Comparison of ENCODE assay signal across 14 cellular contexts in the genomic region with DNA sequence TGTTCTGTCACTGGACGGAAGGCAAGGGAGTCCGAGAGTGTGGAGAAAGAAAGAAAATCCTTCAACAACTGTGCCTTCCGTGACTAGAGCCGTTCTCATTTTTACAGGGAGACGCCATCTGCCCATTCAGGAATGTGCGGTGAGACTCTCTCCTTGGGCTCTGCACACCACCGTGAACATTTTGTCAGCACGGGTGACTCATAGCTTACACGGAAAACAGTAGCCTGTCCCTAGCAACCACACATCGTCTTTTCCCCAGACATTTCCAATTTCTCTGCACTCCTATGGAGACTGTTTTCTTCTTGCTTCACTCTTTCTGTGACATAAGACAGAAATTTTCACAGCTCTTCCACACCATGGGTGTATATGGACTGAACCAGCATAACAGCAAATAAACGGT. TPM values are rescaled to one million over a fixed set of nuclear protein-coding genes. Genes with fewer than 3 reads are reported as not detected.
DNase-seq lines count a peak whose midpoint lies in the region; ATAC-seq, FAIRE-seq and TF ChIP-seq lines count a peak whose summit lies in the region.
"Had no signal": no experiment of that assay in that cellular context is flagged by ENCODE, and none has a peak within 500 bp of the region (broad histone marks: within the 10 kb centered on the region; RNA-seq: fewer than 3 reads in every experiment).

No MANE protein-coding gene starts in this region.

- H3K9me3 Mint-ChIP-seq in activated naive CD4-positive, alpha-beta T cell treated with anti-CD3 and anti-CD28 coated beads, Interleukin-2, amount 10 ng/mL, durations not matched to agents 7 days and 5 days, result no peaks in the 10 kb centered on the region

- H3K27me3 ChIP-seq in bronchial epithelial cell (ENCODE audit: control insufficient read depth, insufficient read depth, low read length), result no peaks in the 10 kb centered on the region

- DNase-seq in DMS53 treated with DMSO at 0.1 percent for 48 hours (lab: John Stamatoyannopoulos, UW; ENCODE audit: unreplicated experiment) (peak; percentile 56), LHCN-M2 (ENCODE audit: low read depth) (peak; percentile 98), bronchial epithelial cell (ENCODE audit: low read depth) (peak; percentile 27), omental fat pad (ENCODE audit: low spot score) (no peak)
- DNase-seq in stimulated activated naive CD8-positive, alpha-beta T cell treated with anti-CD3 and anti-CD28 coated beads, Interleukin-15, Interleukin-2, amounts not matched to agents 100 U/mL and 50 U/mL, for 24 hours, result no peak
- no peak for DNase-seq in activated naive CD4-positive, alpha-beta T cell treated with anti-CD3 and anti-CD28 coated beads, Interleukin-2, amount 10 ng/mL, durations not matched to agents 7 days and 5 days
- DNase-seq: activated T-cell treated with anti-CD3 and anti-CD28 coated beads for 4 hours, cerebellar nuclear complex, heart right ventricle, NCI-H446 had no signal

- H3K4me3 ChIP-seq in bronchial epithelial cell (ENCODE audit: low read depth, low read length), result no peak overlapping the region
- H3K4me3 ChIP-seq: heart right ventricle had no signal

- H3K27ac Mint-ChIP-seq in activated naive CD4-positive, alpha-beta T cell treated with anti-CD3 and anti-CD28 coated beads, Interleukin-2, amount 10 ng/mL, durations not matched to agents 7 days and 5 days, result no peak overlapping the region

- CTCF ChIA-PET in activated naive CD4-positive, alpha-beta T cell treated with anti-CD3 and anti-CD28 coated beads, Interleukin-2, amount 10 ng/mL, durations not matched to agents 7 days and 5 days (lab: Charles Lee), result no interaction called here

- no peaks in the 10 kb centered on the region for H3K4me1 Mint-ChIP-seq in activated naive CD4-positive, alpha-beta T cell treated with anti-CD3 and anti-CD28 coated beads, Interleukin-2, amount 10 ng/mL, durations not matched to agents 7 days and 5 days

- no peaks in the 10 kb centered on the region for H3K36me3 ChIP-seq in bronchial epithelial cell (ENCODE audit: control insufficient read depth, insufficient read depth, low read length)
- H3K36me3 ChIP-seq: heart right ventricle had no signal

- no peak overlapping the region for H3K4me3 Mint-ChIP-seq in activated naive CD4-positive, alpha-beta T cell treated with anti-CD3 and anti-CD28 coated beads, Interleukin-2, amount 10 ng/mL, durations not matched to agents 7 days and 5 days

- FAIRE-seq in bronchial epithelial cell (lab: Jason Lieb, UNC), result no peak

- TF ChIP-seq CTCF in bronchial epithelial cell (IDR thresholded peaks at IDR 0.05; ENCODE audit: insufficient read depth, low read length, severe bottlenecking) (no peak), omental fat pad (IDR thresholded peaks at IDR 0.05) (no peak)

- peak; percentile 48 for ATAC-seq in omental fat pad (ENCODE audit: low FRiP score)
- no peak for ATAC-seq in HG02840 (IDR thresholded peaks at IDR 0.05; ENCODE audit: low FRiP score, unreplicated experiment)
- no peak for ATAC-seq in GM21360 (IDR thresholded peaks at IDR 0.05; ENCODE audit: unreplicated experiment)
- no peak for ATAC-seq in stimulated activated naive CD8-positive, alpha-beta T cell treated with anti-CD3 and anti-CD28 coated beads, Interleukin-15, Interleukin-2, amounts not matched to agents 100 U/mL and 50 U/mL, for 24 hours

- H3K36me3 Mint-ChIP-seq in activated naive CD4-positive, alpha-beta T cell treated with anti-CD3 and anti-CD28 coated beads, Interleukin-2, amount 10 ng/mL, durations not matched to agents 7 days and 5 days, result no peaks in the 10 kb centered on the region

- H3K27me3 Mint-ChIP-seq in activated naive CD4-positive, alpha-beta T cell treated with anti-CD3 and anti-CD28 coated beads, Interleukin-2, amount 10 ng/mL, durations not matched to agents 7 days and 5 days, result peaks cover 8% of the 10 kb centered on the region

RNA-seq across cellular contexts. Expression of a gene that starts 55.1 kb away (rescaled TPM):
- total RNA-seq in LHCN-M2 (2014; rRNA removed), result not detected in 2 replicates
- not detected for polyA plus RNA-seq in LHCN-M2 (2012)
- not detected in 2 replicates for total RNA-seq in bronchial epithelial cell
- not detected for total RNA-seq in omental fat pad
- total RNA-seq: heart right ventricle; T-helper 1 cell treated with Interleukin-12 subunit alpha and Interleukin-12 subunit beta and Interleukin-4 antibody, amounts not matched to agents 30 ng/mL and 1 ng/mL, for 36 hours; temporal lobe had no signal
- polyA plus RNA-seq: heart right ventricle had no signal

Comparison
In these comparisons a context has a peak if more than half of its experiments do, and no peak if none do; other contexts are left out.
1. DNase-seq: peak in DMS53 treated with DMSO at 0.1 percent for 48 hours (single experiment), LHCN-M2 (single experiment) and bronchial epithelial cell (single experiment); none in omental fat pad (single experiment), stimulated activated naive CD8-positive, alpha-beta T cell treated with anti-CD3 and anti-CD28 coated beads, Interleukin-15, Interleukin-2, amounts not matched to agents 100 U/mL and 50 U/mL, for 24 hours (single experiment) and activated naive CD4-positive, alpha-beta T cell treated with anti-CD3 and anti-CD28 coated beads, Interleukin-2, amount 10 ng/mL, durations not matched to agents 7 days and 5 days (single experiment).